Comparison of ENCODE assay signal across 12 cellular contexts in the genomic region with DNA sequence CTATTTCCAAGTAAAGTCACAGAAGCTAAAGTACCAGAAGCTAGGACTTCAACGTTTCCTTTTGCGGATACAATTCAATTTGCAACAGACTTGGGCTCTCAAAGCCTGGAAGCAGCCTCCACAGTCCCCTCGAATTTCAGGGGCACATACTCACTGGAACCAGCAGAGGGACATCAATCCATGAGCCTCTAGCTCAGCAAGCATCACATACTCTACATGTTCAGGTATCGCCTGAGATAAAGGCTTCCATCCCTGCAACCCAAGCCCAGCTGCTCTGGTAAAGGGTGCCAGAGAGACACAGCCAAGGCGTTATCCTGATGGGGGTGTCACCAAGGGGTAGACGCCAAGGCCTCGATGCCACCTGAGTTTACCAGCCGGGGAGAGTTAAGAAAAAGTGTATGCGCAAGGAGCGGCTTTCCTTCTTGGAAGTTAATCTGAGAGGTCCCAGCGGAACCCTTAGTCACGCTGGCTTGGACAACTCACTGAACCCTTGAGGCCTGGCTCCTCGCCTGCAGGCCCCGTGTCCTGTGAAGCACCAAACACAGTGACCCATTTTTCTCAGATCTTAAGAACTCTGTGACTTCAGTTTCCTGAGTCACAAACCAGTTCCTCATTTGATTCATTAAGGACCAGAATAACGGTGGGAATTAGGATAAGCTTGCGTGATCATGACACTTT. TPM values are rescaled to one million over a fixed set of nuclear protein-coding genes. Genes with fewer than 3 reads are reported as not detected.
DNase-seq lines count a peak whose midpoint lies in the region; ATAC-seq, FAIRE-seq and TF ChIP-seq lines count a peak whose summit lies in the region.
"Had no signal": no experiment of that assay in that cellular context is flagged by ENCODE, and none has a peak within 500 bp of the region (broad histone marks: within the 10 kb centered on the region; RNA-seq: fewer than 3 reads in every experiment).

No MANE protein-coding gene starts in this region.

- in situ Hi-C loops in astrocyte of the cerebellum (cut with HindIII; ENCODE audit: low sequenced_read_pairs) = no loop called here

- H4K5ac ChIP-seq in H9 (ENCODE audit: insufficient read length, low read depth, low read length) = no peak overlapping the region

- no peaks in the 10 kb centered on the region for H3K79me2 ChIP-seq in H9 (ENCODE audit: insufficient read depth, low read length)
- H3K79me2 ChIP-seq in hepatocyte = no peaks in the 10 kb centered on the region
- H3K79me2 ChIP-seq: parathyroid adenoma had no signal

- peaks cover 32 to 38% of the 10 kb centered on the region in 2 experiments for H3K4me1 Mint-ChIP-seq in H9

- H3K4me2 ChIP-seq in A549 (no peak overlapping the region), H9 (ENCODE audit: insufficient read depth, insufficient read length, low read length) (no peak overlapping the region), hepatocyte (no peak overlapping the region)

- TF ChIP-seq CTCF in A549 (IDR thresholded peaks at IDR 0.05) (no peak), H9 (conservative IDR thresholded peaks at IDR 0.05) (peak; percentile 64), astrocyte of the cerebellum (IDR thresholded peaks at IDR 0.05; ENCODE audit: low read depth, low read length, missing control alignments) (peak; percentile 47), hepatocyte (IDR thresholded peaks at IDR 0.05; ENCODE audit: poor library complexity) (no peak)

- peak in 1 of 2 experiments; percentile 34; a peak in 1 of 5 replicates for TF ChIP-seq RAD21 in A549 (conservative IDR thresholded peaks at IDR 0.05 in 1 of 2, IDR thresholded peaks at IDR 0.05 in 1 of 2)

- H2AK5ac ChIP-seq in H9 (ENCODE audit: insufficient read length, low read length) = no peak overlapping the region

- ATAC-seq in A549 = peak; percentile 57 to 67; a peak in 5 of 6 replicates
- peak; percentile 19 for ATAC-seq in left lobe of liver
- no peak for ATAC-seq in HG03460 (IDR thresholded peaks at IDR 0.05; ENCODE audit: unreplicated experiment)

- POLR2A ChIA-PET in A549 (lab: Yijun Ruan, JAX) = no interaction called here

- DNase-seq in A549 (ENCODE audit: low read depth in 1 of 2, low spot score in 1 of 2) (peak in 1 of 2 experiments; percentile 55), H9 (peak; percentile 55), astrocyte of the cerebellum (ENCODE audit: low read depth) (no peak), left lobe of liver (ENCODE audit: low spot score) (no peak), H54 (ENCODE audit: insufficient read length, low spot score) (no peak), hepatocyte (ENCODE audit: low spot score) (no peak), glomerular visceral epithelial cell (ENCODE audit: extremely low spot score) (no peak)
- DNase-seq: CD4-positive, CD25-positive, alpha-beta regulatory T cell; NCI-H2171 treated with DMSO at 0.1 percent for 48 hours; SW 1271 had no signal

- H2BK12ac ChIP-seq in H9 (ENCODE audit: insufficient read length, low read depth, low read length) = no peak overlapping the region

- no peaks in the 10 kb centered on the region for H3K27me3 ChIP-seq in H9 (ENCODE audit: insufficient read depth, low read length)
- no peaks in the 10 kb centered on the region for H3K27me3 ChIP-seq in hepatocyte

- H3T11ph ChIP-seq in H9 (ENCODE audit: low read length) = no peak overlapping the region

- no peak overlapping the region for H3K18ac ChIP-seq in H9 (ENCODE audit: insufficient read length, low read depth, low read length)

- H4K91ac ChIP-seq in H9 (ENCODE audit: insufficient read length, low read depth, low read length) = no peak overlapping the region

- FAIRE-seq in A549 (lab: Jason Lieb, UNC) = no peak
- no peak for FAIRE-seq in H54 (lab: Jason Lieb, UNC)

- no peak overlapping the region for H3K4ac ChIP-seq in H9 (ENCODE audit: low read depth, low read length)

- no peaks in the 10 kb centered on the region; the same call in 2 of the 3 replicates for H3K4me1 ChIP-seq in A549
- H3K4me1 ChIP-seq in H9 (ENCODE audit: insufficient read depth, low read length) = no peaks in the 10 kb centered on the region
- H3K4me1 ChIP-seq in hepatocyte (ENCODE audit: insufficient read depth) = peaks cover 11% of the 10 kb centered on the region
- H3K4me1 ChIP-seq: parathyroid adenoma had no signal

- no peaks in the 10 kb centered on the region for H3K9me3 Mint-ChIP-seq in H9
- H3K9me3 Mint-ChIP-seq: CD4-positive, CD25-positive, alpha-beta regulatory T cell had no signal

- H3K4me3 ChIP-seq in A549 (no peak overlapping the region), astrocyte of the cerebellum (ENCODE audit: low read depth, low read length) (no peak overlapping the region), hepatocyte (no peak overlapping the region)

- H4K20me1 ChIP-seq in H9 (ENCODE audit: control insufficient read depth, insufficient read depth, insufficient read length) (no peaks in the 10 kb centered on the region), hepatocyte (ENCODE audit: insufficient read depth, poor library complexity, severe bottlenecking) (no peaks in the 10 kb centered on the region)

- H2AFZ ChIP-seq in H9 (ENCODE audit: low read length) (no peak overlapping the region), hepatocyte (no peak overlapping the region)
- H2AFZ ChIP-seq: parathyroid adenoma had no signal

- no peak overlapping the region for H2BK120ac ChIP-seq in H9 (ENCODE audit: low read depth, low read length, poor library complexity, severe bottlenecking)

- no peak for TF ChIP-seq EP300 in A549 (IDR thresholded peaks at IDR 0.05)

- no peak overlapping the region for H2BK15ac ChIP-seq in H9 (ENCODE audit: low read depth, low read length)

- H3K23ac ChIP-seq in H9 (ENCODE audit: insufficient read length, low read depth, low read length) = no peak overlapping the region

- H3K9me3 ChIP-seq in A549 = no peaks in the 10 kb centered on the region
- H3K9me3 ChIP-seq in H9 (ENCODE audit: control insufficient read depth, low read depth, low read length) = no peaks in the 10 kb centered on the region
- no peaks in the 10 kb centered on the region for H3K9me3 ChIP-seq in hepatocyte (ENCODE audit: low read depth)

- H3K14ac ChIP-seq in H9 (ENCODE audit: insufficient read depth, low read length) = no peak overlapping the region; the same call in 1 of the 2 replicates

- H3K9me2 ChIP-seq in hepatocyte (replicated peaks; ENCODE audit: insufficient read depth) = no peaks in the 10 kb centered on the region

- H2BK20ac ChIP-seq in H9 (ENCODE audit: low read depth, low read length, poor library complexity, severe bottlenecking) = no peak overlapping the region

- peak overlapping the region in 2 of 3 experiments; percentile 26 to 46; a peak in 2 of 7 replicates for H3K27ac Mint-ChIP-seq in H9

- H3K36me3 Mint-ChIP-seq in H9 (ENCODE audit: insufficient read depth in 1 of 3, low read depth in 3 of 3) = peaks cover 12 to 21% (median 19%) of the 10 kb centered on the region in 3 experiments; a peak in 6 of 7 replicates

- CTCF ChIA-PET in A549 (lab: Yijun Ruan, JAX) = interaction anchor here (1.0 to 10.9 kb wide), 5 partner anchors 7 to 603 kb away, joined by 3 to 149 read pairs (median 39); a partner anchor contains a TSS

- H3K27me3 Mint-ChIP-seq in H9 (ENCODE audit: low read depth) = no peaks in the 10 kb centered on the region
- H3K27me3 Mint-ChIP-seq: CD4-positive, CD25-positive, alpha-beta regulatory T cell had no signal

- H3K4me3 Mint-ChIP-seq in H9 = no peak overlapping the region
- H3K4me3 Mint-ChIP-seq: CD4-positive, CD25-positive, alpha-beta regulatory T cell had no signal

- H3K9ac ChIP-seq in H9 (ENCODE audit: extremely low read depth, insufficient read length, low read length) = no peak overlapping the region
- H3K9ac ChIP-seq: parathyroid adenoma had no signal

- no peak overlapping the region for H3K56ac ChIP-seq in H9 (ENCODE audit: insufficient read length, low read depth, low read length)

- H3K23me2 ChIP-seq in H9 (ENCODE audit: insufficient read length, low read depth, low read length, poor library complexity, severe bottlenecking) = no peaks in the 10 kb centered on the region

- H2BK5ac ChIP-seq in H9 (ENCODE audit: insufficient read length, low read length) = no peak overlapping the region

- 85% methylated on average over 16 of the region's 16 CpGs for WGBS in A549 (ENCODE audit: missing lambda C conversion rate)
- no CpG with 5 or more reads among the region's 16 CpGs for WGBS in H9 (ENCODE audit: extremely low coverage, insufficient read length, low lambda C conversion rate)
- 86% methylated on average over 16 of the region's 16 CpGs for WGBS in hepatocyte (ENCODE audit: low lambda C conversion rate, missing lambda C conversion rate)

- H3K36me3 ChIP-seq in hepatocyte (replicated peaks; ENCODE audit: insufficient read depth, low read depth) = no peaks in the 10 kb centered on the region

- no peak overlapping the region for H4K8ac ChIP-seq in H9 (replicated peaks; ENCODE audit: insufficient read length, low read depth, low read length)

- H3K79me1 ChIP-seq in H9 (ENCODE audit: insufficient read depth, low read depth, low read length, poor library complexity, severe bottlenecking) = no peaks in the 10 kb centered on the region

- H3K27ac ChIP-seq in A549 (no peak overlapping the region), H9 (ENCODE audit: insufficient read length, low read depth, low read length) (no peak overlapping the region), hepatocyte (no peak overlapping the region)
- H3K27ac ChIP-seq: parathyroid adenoma had no signal

- TF ChIP-seq POLR2A in A549 (IDR thresholded peaks at IDR 0.05; ENCODE audit: low read length) = no peak
- TF ChIP-seq POLR2A in H54 (IDR thresholded peaks at IDR 0.05; ENCODE audit: low read depth, low read length) = no peak

RNA-seq across cellular contexts. Expression of a gene that starts 13.0 kb away (rescaled TPM):
- 20.0 and 25.1 TPM in 2 replicates for polyA plus RNA-seq in A549 (2011; rRNA removed)
- polyA plus RNA-seq in A549 (2012; cell fraction: cytosol; rRNA removed) = 27.7 TPM in 2 replicates
- polyA plus RNA-seq in A549 (2012; cell fraction: nucleus; rRNA removed) = 31.5 and 54.7 TPM in 2 replicates
- 27.0 to 30.3 TPM (median 29.7 TPM) in 3 replicates for polyA plus RNA-seq in A549 (2017; fragmentation: RNase III; extraction: RNeasy Plus Mini Kit Qiagen cat#74134 plus additional on column Dnase treatment)
- 11.0 TPM in 2 replicates for polyA minus RNA-seq in A549 (2011; rRNA and poly(A)+ RNA removed)
- total RNA-seq in H9 (2021) = 25.3 and 26.2 TPM in 2 replicates
- 7.6 TPM for total RNA-seq in left lobe of liver
- 13.4 and 32.9 TPM in 2 replicates for total RNA-seq in hepatocyte
- polyA plus RNA-seq in hepatocyte = 12.6 and 19.6 TPM in 2 replicates

RNA-seq across cellular contexts. Expression of a gene that starts 21.2 kb away (rescaled TPM):
- 106 and 136 TPM in 2 replicates for polyA plus RNA-seq in A549 (2011; rRNA removed)
- 219 and 249 TPM in 2 replicates for polyA plus RNA-seq in A549 (2012; cell fraction: cytosol; rRNA removed)
- polyA plus RNA-seq in A549 (2012; cell fraction: nucleus; rRNA removed) = 343 and 460 TPM in 2 replicates
- polyA plus RNA-seq in A549 (2017; fragmentation: RNase III; extraction: RNeasy Plus Mini Kit Qiagen cat#74134 plus additional on column Dnase treatment) = 125 to 157 TPM (median 131 TPM) in 3 replicates
- 276 and 347 TPM in 2 replicates for polyA minus RNA-seq in A549 (2011; rRNA and poly(A)+ RNA removed)
- 372 and 399 TPM in 2 replicates for total RNA-seq in H9 (2021)
- total RNA-seq in left lobe of liver = 82.6 TPM
- total RNA-seq in hepatocyte = 69.6 and 80.2 TPM in 2 replicates
- 81.9 and 82.9 TPM in 2 replicates for polyA plus RNA-seq in hepatocyte

RNA-seq across cellular contexts. Expression of a gene that starts 41.7 kb away (rescaled TPM):
- polyA plus RNA-seq in A549 (2011; rRNA removed) (0.28 and 0.31 TPM in 2 replicates), A549 (2017; fragmentation: RNase III; extraction: RNeasy Plus Mini Kit Qiagen cat#74134 plus additional on column Dnase treatment) (0.05 TPM in 1 of 3 replicates, not detected in the others), hepatocyte (not detected in 2 replicates)
- 0.07 and 0.12 TPM in 2 replicates for polyA plus RNA-seq in A549 (2012; cell fraction: cytosol; rRNA removed)
- polyA plus RNA-seq in A549 (2012; cell fraction: nucleus; rRNA removed) = 0.07 and 0.11 TPM in 2 replicates
- 0.24 TPM in 1 of 2 replicates, not detected in the other for polyA minus RNA-seq in A549 (2011; rRNA and poly(A)+ RNA removed)
- total RNA-seq in H9 (2021) (7.4 and 7.7 TPM in 2 replicates), left lobe of liver (0.15 TPM), hepatocyte (0.16 and 1.0 TPM in 2 replicates)
- total RNA-seq: CD4-positive, CD25-positive, alpha-beta regulatory T cell had no signal
- polyA plus RNA-seq: CD4-positive, CD25-positive, alpha-beta regulatory T cell had no signal

Comparison
In these comparisons a context has a peak if more than half of its experiments do, and no peak if none do; other contexts are left out.
1. CTCF ChIP-seq: peak in H9 (single experiment) and astrocyte of the cerebellum (single experiment); none in A549 (single experiment) and hepatocyte (single experiment).